ENCODE assay signal across 1 cellular context in the genomic region with DNA sequence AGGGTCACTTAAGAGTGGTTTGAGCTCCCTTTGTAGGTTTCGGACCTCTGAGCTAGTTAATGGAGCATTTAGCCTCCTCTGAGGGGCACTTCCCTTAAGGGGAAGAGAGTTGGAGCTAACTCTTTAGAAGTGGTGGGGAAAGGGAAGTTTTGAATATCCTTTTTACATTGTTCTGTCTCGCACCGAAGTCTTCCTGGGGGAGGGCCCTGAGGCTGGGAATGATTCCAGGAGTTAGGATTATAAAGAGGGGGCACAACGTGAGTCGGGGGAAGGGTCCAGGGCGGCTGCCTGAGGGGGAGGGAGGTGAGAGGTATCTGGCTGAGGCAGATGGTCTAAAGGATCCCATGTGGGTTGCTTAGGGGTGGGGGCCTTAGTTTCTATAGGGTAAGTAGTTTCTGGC.
TF ChIP-seq lines count a peak whose summit lies in the region.

No MANE protein-coding gene starts in this region.

TF ChIP-seq in endothelial cell of umbilical vein, 7 proteins besides CTCF, POLR2A, EP300 and RAD21 (continued from another document):
- TF ChIP-seq MYC (IDR thresholded peaks at IDR 0.05; ENCODE audit: low read depth, low read length), result no peak
